Comparison of ENCODE assay signal across 26 cellular contexts in genomic region chr5:31449175-31449574, GRCh38.
DNase-seq lines count a peak whose midpoint lies in the region; ATAC-seq and TF ChIP-seq lines count a peak whose summit lies in the region.
"Had no signal": no experiment of that assay in that cellular context is flagged by ENCODE, and none has a peak within 500 bp of the region (broad histone marks: within the 10 kb centered on the region; RNA-seq: fewer than 3 reads in every experiment).

No MANE protein-coding gene starts in this region.

- no peak overlapping the region for H3K4me3 ChIP-seq in astrocyte of the cerebellum (ENCODE audit: low read depth, low read length)
- H3K4me3 ChIP-seq in right atrium auricular region = no peak overlapping the region
- H3K4me3 ChIP-seq: gastrocnemius medialis, left ventricle myocardium inferior, suprapubic skin had no signal

- TF ChIP-seq CTCF in astrocyte of the cerebellum (IDR thresholded peaks at IDR 0.05; ENCODE audit: low read depth, low read length, missing control alignments) = no peak
- TF ChIP-seq CTCF in right atrium auricular region (IDR thresholded peaks at IDR 0.05) = no peak

- DNase-seq in AG08396 (ENCODE audit: low spot score) (peak; percentile 7), HS-27A (ENCODE audit: low read depth) (peak; percentile 54), astrocyte of the cerebellum (ENCODE audit: low read depth) (peak; percentile 24), myocyte (ENCODE audit: low read depth) (peak; percentile 9), HK-2 (ENCODE audit: unreplicated experiment) (no peak), right atrium auricular region (ENCODE audit: low spot score) (no peak)
- DNase-seq: ACHN; activated CD4-positive, alpha-beta T cell treated with anti-CD3 and anti-CD28 coated beads, Interleukin-2, amount 50 U/mL, for 4 hours; activated CD8-positive, alpha-beta memory T cell treated with anti-CD3 and anti-CD28 coated beads, Interleukin-2, amount 50 U/mL, for 4 hours; CD4-positive, alpha-beta T cell; DMS 273 treated with DMSO at 0.1 percent for 48 hours; effector CD4-positive, alpha-beta T cell; gastrocnemius medialis; left ventricle myocardium inferior; naive B cell; NCI-H1105 treated with DMSO at 0.1 percent for 48 hours; NCI-H2029 treated with DMSO at 0.1 percent for 48 hours; NCI-H2227 treated with DMSO at 0.1 percent for 48 hours; NCI-H774; small intestine; stimulated activated CD4-positive, alpha-beta T cell treated with anti-CD3 and anti-CD28 coated beads, Interleukin-2, amount 100 ng/mL, for 24 hours had no signal

- no peaks in the 10 kb centered on the region for H3K27me3 ChIP-seq in right atrium auricular region
- H3K27me3 ChIP-seq: gastrocnemius medialis, suprapubic skin had no signal

- no peak overlapping the region for H3K27ac ChIP-seq in right atrium auricular region
- H3K27ac ChIP-seq: gastrocnemius medialis, left ventricle myocardium inferior, suprapubic skin had no signal

- peaks cover 36% of the 10 kb centered on the region for H3K36me3 ChIP-seq in right atrium auricular region

- H3K9me3 ChIP-seq in right atrium auricular region = no peaks in the 10 kb centered on the region
- H3K9me3 ChIP-seq: gastrocnemius medialis, left ventricle myocardium inferior, suprapubic skin had no signal

- in situ Hi-C loops in astrocyte of the cerebellum (cut with HindIII; ENCODE audit: low sequenced_read_pairs) = no loop called here

- no peaks in the 10 kb centered on the region for H3K4me1 ChIP-seq in right atrium auricular region
- H3K4me1 ChIP-seq: gastrocnemius medialis, left ventricle myocardium inferior, suprapubic skin had no signal

- no peak for ATAC-seq in HG03280 (IDR thresholded peaks at IDR 0.05; ENCODE audit: unreplicated experiment)
- no peak for ATAC-seq in activated CD4-positive, CD25-positive, alpha-beta regulatory T cell treated with anti-CD3 and anti-CD28 coated beads, Interleukin-2, amount 50 U/mL, for 24 hours
- ATAC-seq: activated T-helper 17 cell treated with anti-CD3 and anti-CD28 coated beads, Interleukin-2, amount 50 U/mL, for 72 hours; gastrocnemius medialis; WTC11 had no signal

Comparison
In these comparisons a context has a peak if more than half of its experiments do, and no peak if none do; other contexts are left out.
1. DNase-seq: peak in AG08396 (single experiment), HS-27A (single experiment), astrocyte of the cerebellum (single experiment) and myocyte (single experiment); none in HK-2 (single experiment) and right atrium auricular region (single experiment).